ENCODE assay signal across 24 cellular contexts in the genomic region with DNA sequence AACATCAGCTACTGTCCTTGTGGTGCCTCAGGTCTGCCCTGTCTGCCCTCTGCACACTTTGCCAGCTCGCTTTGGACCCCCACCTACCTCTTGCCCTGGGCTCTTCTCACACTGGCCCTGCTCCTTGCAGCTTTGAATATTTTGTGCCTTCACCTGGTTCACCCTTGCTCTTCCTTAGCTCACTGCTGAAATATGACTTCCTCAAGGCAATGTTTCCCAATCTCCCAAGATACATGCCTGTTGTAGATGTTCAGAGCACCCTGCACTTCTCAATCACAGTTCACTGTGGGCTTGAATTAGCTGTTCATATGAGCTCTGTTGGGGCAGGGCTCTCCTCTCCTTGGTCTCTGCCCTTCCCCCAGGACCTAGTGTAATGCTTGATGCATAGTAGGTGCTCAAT. TPM values are rescaled to one million over a fixed set of nuclear protein-coding genes. Genes with fewer than 3 reads are reported as not detected.
"Had no signal": no experiment of that assay in that cellular context is flagged by ENCODE, and none has a peak within 500 bp of the region (broad histone marks: within the 10 kb centered on the region; RNA-seq: fewer than 3 reads in every experiment).

No MANE protein-coding gene starts in this region.

- H3K36me3 ChIP-seq: gastroesophageal sphincter, right lobe of liver, vagina had no signal

- H3K4me3 Mint-ChIP-seq: activated CD4-positive, alpha-beta memory T cell treated with anti-CD3 and anti-CD28 coated beads for 36 hours; activated CD4-positive, alpha-beta T cell treated with anti-CD3 and anti-CD28 coated beads, Interleukin-2, amount 10 ng/mL, durations not matched to agents 24 days and 14 days; activated naive CD4-positive, alpha-beta T cell treated with anti-CD3 and anti-CD28 coated beads for 36 hours; activated T-helper 1 cell treated with anti-CD3 and anti-CD28 coated beads, Interleukin-12 subunit alpha, Interleukin-12 subunit beta, Interleukin-2, Interleukin-4 antibody, amounts not matched to agents 30 ng/mL and 10 ng/mL and 1 ng/mL, durations not matched to agents 14 hours and 24 hours and 36 hours; central memory CD8-positive, alpha-beta T cell; dendritic cell treated with granulocyte-macrophage colony-stimulating factor and Interleukin-4, amounts not matched to agents 40 ng/mL and 50 ng/mL, for 4 days; endodermal cell; memory B cell; natural killer cell treated with Interleukin-12 subunit alpha and Interleukin-12 subunit beta and Interleukin-15 and Interleukin-18, amount 100 ng/mL, for 72 hours; type B pancreatic cell had no signal

- H3K4me1 Mint-ChIP-seq: activated CD4-positive, alpha-beta T cell treated with anti-CD3 and anti-CD28 coated beads, Interleukin-2, amount 10 ng/mL, durations not matched to agents 24 days and 14 days; central memory CD8-positive, alpha-beta T cell had no signal

- ATAC-seq: gastroesophageal sphincter; natural killer cell treated with Interleukin-12 subunit alpha and Interleukin-12 subunit beta and Interleukin-15 and Interleukin-18, amount 100 ng/mL, for 72 hours; stimulated activated naive CD8-positive, alpha-beta T cell treated with anti-CD3 and anti-CD28 coated beads, Interleukin-15, Interleukin-2, amounts not matched to agents 100 U/mL and 50 U/mL, for 24 hours had no signal

- DNase-seq: activated CD4-positive, alpha-beta memory T cell treated with anti-CD3 and anti-CD28 coated beads for 36 hours; activated CD4-positive, alpha-beta T cell treated with anti-CD3 and anti-CD28 coated beads, Interleukin-2, amount 10 ng/mL, durations not matched to agents 24 days and 14 days; activated CD4-positive, CD25-positive, alpha-beta regulatory T cell treated with anti-CD3 and anti-CD28 coated beads, Interleukin-2, amount 50 U/mL, for 72 hours; activated CD8-positive, alpha-beta memory T cell treated with anti-CD3 and anti-CD28 coated beads, Interleukin-2, amount 50 U/mL, for 4 hours; activated effector memory CD4-positive, alpha-beta T cell treated with anti-CD3 and anti-CD28 coated beads, Interleukin-2, amount 50 U/mL, for 16 hours; activated naive CD4-positive, alpha-beta T cell treated with anti-CD3 and anti-CD28 coated beads for 36 hours; activated T-cell treated with anti-CD3 and anti-CD28 coated beads, Interleukin-2, amount 50 U/mL, for 1 hour; amygdala; endodermal cell; head of caudate nucleus; kidney glomerular epithelial cell; right lobe of liver; stimulated activated CD4-positive, alpha-beta T cell treated with anti-CD3 and anti-CD28 coated beads, Interleukin-4, amount 100 ng/mL, for 1 hour; stimulated activated naive CD8-positive, alpha-beta T cell treated with anti-CD3 and anti-CD28 coated beads, Interleukin-15, Interleukin-2, amounts not matched to agents 100 U/mL and 50 U/mL, for 24 hours; T-helper 2 cell; testis had no signal

- H3K9me3 Mint-ChIP-seq: activated CD4-positive, alpha-beta memory T cell treated with anti-CD3 and anti-CD28 coated beads for 36 hours; activated CD4-positive, alpha-beta T cell treated with anti-CD3 and anti-CD28 coated beads, Interleukin-2, amount 10 ng/mL, durations not matched to agents 24 days and 14 days; activated naive CD4-positive, alpha-beta T cell treated with anti-CD3 and anti-CD28 coated beads for 36 hours; activated T-helper 1 cell treated with anti-CD3 and anti-CD28 coated beads, Interleukin-12 subunit alpha, Interleukin-12 subunit beta, Interleukin-2, Interleukin-4 antibody, amounts not matched to agents 30 ng/mL and 10 ng/mL and 1 ng/mL, durations not matched to agents 14 hours and 24 hours and 36 hours; central memory CD8-positive, alpha-beta T cell; endodermal cell; memory B cell; natural killer cell treated with Interleukin-12 subunit alpha and Interleukin-12 subunit beta and Interleukin-15 and Interleukin-18, amount 100 ng/mL, for 72 hours; type B pancreatic cell had no signal

- H3K27ac Mint-ChIP-seq: activated CD4-positive, alpha-beta memory T cell treated with anti-CD3 and anti-CD28 coated beads for 36 hours; activated CD4-positive, alpha-beta T cell treated with anti-CD3 and anti-CD28 coated beads, Interleukin-2, amount 10 ng/mL, durations not matched to agents 24 days and 14 days; activated naive CD4-positive, alpha-beta T cell treated with anti-CD3 and anti-CD28 coated beads for 36 hours; activated T-helper 1 cell treated with anti-CD3 and anti-CD28 coated beads, Interleukin-12 subunit alpha, Interleukin-12 subunit beta, Interleukin-2, Interleukin-4 antibody, amounts not matched to agents 30 ng/mL and 10 ng/mL and 1 ng/mL, durations not matched to agents 14 hours and 24 hours and 36 hours; endodermal cell; memory B cell; natural killer cell treated with Interleukin-12 subunit alpha and Interleukin-12 subunit beta and Interleukin-15 and Interleukin-18, amount 100 ng/mL, for 72 hours; type B pancreatic cell had no signal

- H3K36me3 Mint-ChIP-seq: activated CD4-positive, alpha-beta memory T cell treated with anti-CD3 and anti-CD28 coated beads for 36 hours; memory B cell; natural killer cell treated with Interleukin-12 subunit alpha and Interleukin-12 subunit beta and Interleukin-15 and Interleukin-18, amount 100 ng/mL, for 72 hours; type B pancreatic cell had no signal

- H3K4me1 ChIP-seq: right lobe of liver had no signal

- H3K9me3 ChIP-seq: gastroesophageal sphincter, right lobe of liver, testis, vagina had no signal

- H3K27ac ChIP-seq: gastroesophageal sphincter, right lobe of liver, vagina had no signal

- H3K4me3 ChIP-seq: gastroesophageal sphincter, right lobe of liver, testis, vagina had no signal

- H3K27me3 ChIP-seq: gastroesophageal sphincter, right lobe of liver, testis, vagina had no signal

RNA-seq across cellular contexts. Expression of a gene that starts 8.0 kb away (rescaled TPM):
- total RNA-seq: activated CD4-positive, alpha-beta memory T cell treated with anti-CD3 and anti-CD28 coated beads for 36 hours; activated CD4-positive, alpha-beta T cell treated with anti-CD3 and anti-CD28 coated beads, Interleukin-2, amount 10 ng/mL, durations not matched to agents 24 days and 14 days; activated T-helper 1 cell treated with anti-CD3 and anti-CD28 coated beads, Interleukin-12 subunit alpha, Interleukin-12 subunit beta, Interleukin-2, Interleukin-4 antibody, amounts not matched to agents 30 ng/mL and 10 ng/mL and 1 ng/mL, durations not matched to agents 14 hours and 24 hours and 36 hours had no signal
